ENCODE assay signal across 10 cellular contexts in genomic region chr9:116499986-116500871, GRCh38.
DNase-seq lines count a peak whose midpoint lies in the region; ATAC-seq, FAIRE-seq and TF ChIP-seq lines count a peak whose summit lies in the region.
"Had no signal": no experiment of that assay in that cellular context is flagged by ENCODE, and none has a peak within 500 bp of the region (broad histone marks: within the 10 kb centered on the region; RNA-seq: fewer than 3 reads in every experiment).

No MANE protein-coding gene starts in this region.

- H3K36me3 Mint-ChIP-seq in osteocyte (ENCODE audit: unreplicated experiment) = no peaks in the 10 kb centered on the region
- H3K36me3 Mint-ChIP-seq in naive thymus-derived CD4-positive, alpha-beta T cell = peaks cover 0 to 10% (median 8%) of the 10 kb centered on the region in 5 donors

- peaks cover 19% of the 10 kb centered on the region for H3K4me1 Mint-ChIP-seq in osteocyte (ENCODE audit: unreplicated experiment)
- peaks cover 0 to 15% (median 0%) of the 10 kb centered on the region in 7 donors for H3K4me1 Mint-ChIP-seq in naive thymus-derived CD4-positive, alpha-beta T cell

- POLR2A ChIA-PET in naive thymus-derived CD4-positive, alpha-beta T cell (lab: Charles Lee) = no interaction called here

- H3K27ac Mint-ChIP-seq in osteocyte (ENCODE audit: unreplicated experiment) = peak overlapping the region; percentile 25
- no peak overlapping the region for H3K27ac Mint-ChIP-seq in naive thymus-derived CD4-positive, alpha-beta T cell

- peak; percentile 15 for FAIRE-seq in GM18507 (lab: Jason Lieb, UNC)

- peaks cover 2% of the 10 kb centered on the region for H3K27me3 Mint-ChIP-seq in osteocyte (ENCODE audit: unreplicated experiment)
- no peaks in the 10 kb centered on the region for H3K27me3 Mint-ChIP-seq in naive thymus-derived CD4-positive, alpha-beta T cell

- H3K4me3 ChIP-seq in epithelial cell of esophagus (ENCODE audit: low read length) (no peak overlapping the region), coronary artery (no peak overlapping the region)
- H3K4me3 ChIP-seq in naive thymus-derived CD4-positive, alpha-beta T cell (ENCODE audit: low read length) = no peak overlapping the region

- TF ChIP-seq CTCF in epithelial cell of esophagus (IDR thresholded peaks at IDR 0.05; ENCODE audit: insufficient read depth, low read depth, low read length, missing control alignments) = no peak
- TF ChIP-seq CTCF in osteocyte (IDR thresholded peaks at IDR 0.05) = no peak
- TF ChIP-seq CTCF in coronary artery (IDR thresholded peaks at IDR 0.05) = no peak

- H3K27me3 ChIP-seq in naive thymus-derived CD4-positive, alpha-beta T cell (ENCODE audit: control insufficient read depth in 2 of 2, insufficient read depth in 2 of 2, low read length in 2 of 2) = no peaks in the 10 kb centered on the region

- CTCF ChIA-PET in naive thymus-derived CD4-positive, alpha-beta T cell (lab: Charles Lee) = interaction anchor here (0.5 kb wide), 2 partner anchors 9 to 14 kb away, joined by 3 to 5 read pairs; no protein-coding TSS in a partner anchor

- intact Hi-C loops in naive thymus-derived CD4-positive, alpha-beta T cell (cut with micrococcal nuclease) = loop anchor here (5.0 kb wide), 2 partner anchors 908 to 1838 kb away; no protein-coding TSS in a partner anchor

- H3K9me3 ChIP-seq in naive thymus-derived CD4-positive, alpha-beta T cell (ENCODE audit: control insufficient read depth in 2 of 3, low read length in 3 of 3) = no peaks in the 10 kb centered on the region

- H3K27ac ChIP-seq in naive thymus-derived CD4-positive, alpha-beta T cell (ENCODE audit: low read depth, low read length) = no peak overlapping the region
- H3K27ac ChIP-seq in coronary artery = no peak overlapping the region
- H3K27ac ChIP-seq: parathyroid adenoma had no signal

- H3K9me3 Mint-ChIP-seq in osteocyte (ENCODE audit: unreplicated experiment) = no peaks in the 10 kb centered on the region
- H3K9me3 Mint-ChIP-seq in naive thymus-derived CD4-positive, alpha-beta T cell = peaks cover 0 to 8% (median 0%) of the 10 kb centered on the region in 11 donors

- no peak overlapping the region for H3K4me3 Mint-ChIP-seq in osteocyte (ENCODE audit: unreplicated experiment)
- H3K4me3 Mint-ChIP-seq in naive thymus-derived CD4-positive, alpha-beta T cell = no peak overlapping the region

- H3K4me1 ChIP-seq in naive thymus-derived CD4-positive, alpha-beta T cell (ENCODE audit: control insufficient read depth in 2 of 2, insufficient read depth in 2 of 2, low read length in 2 of 2) = no peaks in the 10 kb centered on the region
- H3K4me1 ChIP-seq: parathyroid adenoma had no signal

- ATAC-seq in naive thymus-derived CD4-positive, alpha-beta T cell = no peak

- no peaks in the 10 kb centered on the region for H3K36me3 ChIP-seq in naive thymus-derived CD4-positive, alpha-beta T cell (ENCODE audit: control insufficient read depth in 2 of 3, insufficient read depth in 3 of 3, low read length in 3 of 3)

- DNase-seq in GM18507 (ENCODE audit: extremely low spot score, insufficient read length, low read depth) = no peak
- peak; percentile 84 for DNase-seq in NCI-H226
- DNase-seq in epithelial cell of esophagus (ENCODE audit: low read depth) = peak; percentile 65
- no peak for DNase-seq in osteocyte (ENCODE audit: extremely low spot score, unreplicated experiment)
- no peak for DNase-seq in naive thymus-derived CD4-positive, alpha-beta T cell
- DNase-seq in NCI-H748 treated with DMSO at 0.1 percent for 48 hours (lab: John Stamatoyannopoulos, UW) = no peak
- DNase-seq in coronary artery (ENCODE audit: low spot score) = no peak
- DNase-seq: NCI-H526, T-helper 1 cell had no signal

Comparison
In these comparisons a context has a peak if more than half of its experiments do, and no peak if none do; other contexts are left out.
1. DNase-seq: peak in NCI-H226 (single experiment) and epithelial cell of esophagus (single experiment); none in GM18507 (single experiment), osteocyte (single experiment), naive thymus-derived CD4-positive, alpha-beta T cell (0 of 9), NCI-H748 treated with DMSO at 0.1 percent for 48 hours (single experiment) and coronary artery (single experiment).